ENCODE assay signal across 13 cellular contexts in genomic region chr2:127157651-127158460, GRCh38. TPM values are rescaled to one million over a fixed set of nuclear protein-coding genes. Genes with fewer than 3 reads are reported as not detected.
DNase-seq lines count a peak whose midpoint lies in the region; ATAC-seq, FAIRE-seq and TF ChIP-seq lines count a peak whose summit lies in the region.
"Had no signal": no experiment of that assay in that cellular context is flagged by ENCODE, and none has a peak within 500 bp of the region (broad histone marks: within the 10 kb centered on the region; RNA-seq: fewer than 3 reads in every experiment).

No MANE protein-coding gene starts in this region.

- CTCF ChIA-PET in K562 (lab: Yijun Ruan, JAX; ENCODE audit: low intra/inter-chr PET ratio), result no interaction called here

- no peaks in the 10 kb centered on the region for H3K4me1 ChIP-seq in K562 (replicated peaks in 1 of 2; ENCODE audit: control insufficient read depth in 2 of 2, insufficient read depth in 2 of 2, low read length in 2 of 2)

- no peak for TF ChIP-seq EP300 in K562 (IDR thresholded peaks at IDR 0.05; ENCODE audit: low read length)

- no TSS peak for BruUV-seq in K562 (replicated peaks; lab: Mats Ljungman, UMichigan)

- peak; percentile 84 for ATAC-seq in K562
- no peak for ATAC-seq in GM21390 (IDR thresholded peaks at IDR 0.05; ENCODE audit: unreplicated experiment)

- H2AFZ ChIP-seq in K562 (ENCODE audit: low read depth, low read length), result no peak overlapping the region
- H2AFZ ChIP-seq: PC-9 had no signal

- peak in 1 of 2 experiments; percentile 10; a peak in 1 of 4 replicates for TF ChIP-seq RAD21 in K562 (CRISPR knock-in tag; conservative IDR thresholded peaks at IDR 0.05 in 1 of 2, IDR thresholded peaks at IDR 0.05 in 1 of 2)

- DNase-seq in AG09319 (ENCODE audit: extremely low read depth, low read depth) (no peak), H7 (peak; percentile 89), K562 (ENCODE audit: extremely low read depth in 1 of 4, low spot score in 3 of 4) (peak in 2 of 4 experiments; percentile 22 to 41), mesenteric fat pad (ENCODE audit: low spot score) (peak; percentile 73), D341Med (ENCODE audit: low spot score) (no peak), kidney tubule cell (ENCODE audit: low spot score) (no peak), UCSD-AML1 (lab: John Stamatoyannopoulos, UW; ENCODE audit: unreplicated experiment) (no peak)
- DNase-seq: activated B cell treated with CpG ODN at 0.5 μM for 24 hours; activated naive CD8-positive, alpha-beta T cell treated with anti-CD3 and anti-CD28 coated beads, Interleukin-2, amount 10 ng/mL, durations not matched to agents 7 days and 5 days; DMS53; PC-9; tibial artery had no signal

- H3K9ac ChIP-seq in K562 (ENCODE audit: insufficient read depth in 1 of 2, low read depth in 2 of 2, low read length in 2 of 2), result no peak overlapping the region

- no peaks in the 10 kb centered on the region; the same call in 1 of the 2 replicates for H4K20me1 ChIP-seq in K562 (replicated peaks; ENCODE audit: control insufficient read depth, insufficient read depth, low read length)

- H3K9me1 ChIP-seq in K562 (ENCODE audit: control insufficient read depth, insufficient read depth, low read length), result no peaks in the 10 kb centered on the region

- POLR2A ChIA-PET in K562 (lab: Yijun Ruan, JAX), result interaction anchor here (0.6 kb wide), 1 partner anchor 52 kb away, joined by 3 read pairs; no protein-coding TSS in a partner anchor

- H3K4me2 ChIP-seq in K562 (ENCODE audit: insufficient read depth, low read length), result no peak overlapping the region
- H3K4me2 ChIP-seq: PC-9 had no signal

- no peak overlapping the region for H3K4me3 ChIP-seq in H7 (ENCODE audit: insufficient read depth, low read depth, low read length)
- no peak overlapping the region for H3K4me3 ChIP-seq in K562
- H3K4me3 ChIP-seq: PC-9, tibial artery had no signal

- TF ChIP-seq CTCF in AG09319 (IDR thresholded peaks at IDR 0.05; ENCODE audit: low read depth, low read length) (peak; percentile 2), K562 (IDR thresholded peaks at IDR 0.05 in 2 of 3, conservative IDR thresholded peaks at IDR 0.05 in 1 of 3; ENCODE audit: insufficient read depth in 2 of 3, low read depth in 1 of 3, low read length in 3 of 3) (peak; percentile 17 to 39 (median 22); a peak in 2 of 6 replicates)

- 0% methylated on average over 10 of the region's 15 CpGs for whole genome bisulfite sequencing in K562 (ENCODE audit: insufficient coverage, low coverage, missing lambda C conversion rate)

- in situ Hi-C loops in K562 (cut with MboI), result no loop called here

- FAIRE-seq in K562 (lab: Jason Lieb, UNC), result no peak

- H3K9me3 ChIP-seq in K562 (replicated peaks; ENCODE audit: control insufficient read depth, insufficient read depth, low read depth, low read length), result no peaks in the 10 kb centered on the region
- H3K9me3 ChIP-seq: tibial artery had no signal

- no peaks in the 10 kb centered on the region for H3K36me3 ChIP-seq in H7 (replicated peaks; ENCODE audit: control insufficient read depth, insufficient read depth, low read length)
- no peaks in the 10 kb centered on the region for H3K36me3 ChIP-seq in K562 (ENCODE audit: control insufficient read depth, insufficient read depth, low read length)
- H3K36me3 ChIP-seq: tibial artery had no signal

- no peak for TF ChIP-seq POLR2A in K562 (conservative IDR thresholded peaks at IDR 0.05)

- no peaks in the 10 kb centered on the region for H3K79me2 ChIP-seq in K562 (ENCODE audit: control insufficient read depth, insufficient read depth, low read length)

- H3K27ac ChIP-seq in K562 (ENCODE audit: extremely low read depth, low read depth, low read length), result no peak overlapping the region
- H3K27ac ChIP-seq: PC-9, tibial artery had no signal

- intact Hi-C loops in K562 (cut with micrococcal nuclease), result no loop called here

- no peaks in the 10 kb centered on the region for H3K27me3 ChIP-seq in H7 (ENCODE audit: control insufficient read depth, insufficient read depth, low read length)
- peaks cover 3 to 46% of the 10 kb centered on the region in 2 experiments for H3K27me3 ChIP-seq in K562 (ENCODE audit: control insufficient read depth in 2 of 2, insufficient read depth in 2 of 2, low read length in 2 of 2)
- H3K27me3 ChIP-seq: tibial artery had no signal

TF ChIP-seq in K562, 482 proteins besides CTCF, POLR2A, EP300 and RAD21:
- TF ChIP-seq E4F1 (CRISPR knock-in tag; IDR thresholded peaks at IDR 0.05; ENCODE audit: borderline replicate concordance), result no peak

RNA-seq across cellular contexts. Expression of gene BIN1, which starts 50.9 kb away (rescaled TPM):
- total RNA-seq in H7 (2014; rRNA removed; shearing (Covaris generic)), result 26.0 and 31.6 TPM in 2 replicates
- 1.2 and 1.6 TPM in 2 replicates for total RNA-seq in K562 (2011; cell fraction: chromatin; rRNA removed; ENCODE audit: low replicate concordance)
- total RNA-seq in K562 (2011; cell fraction: nucleolus; rRNA removed), result 2.5 and 3.7 TPM in 2 replicates
- 1.1 and 2.7 TPM in 2 replicates for total RNA-seq in K562 (2011; cell fraction: nucleoplasm; rRNA removed)
- total RNA-seq in K562 (2014; rRNA removed), result 2.0 and 3.2 TPM in 2 replicates
- total RNA-seq in K562 (2014; rRNA removed; fragmentation: Illumina TruSeq; extraction: Trizol), result 0.10 and 0.22 TPM in 2 replicates
- total RNA-seq in K562 (2015; rRNA removed; fragmentation: Illumina TruSeq; extraction: Trizol), result 0.62 and 0.79 TPM in 2 replicates
- 1.7 and 2.8 TPM in 2 replicates for total RNA-seq in K562 (2021)
- polyA plus RNA-seq in K562 (2011; rRNA removed), result 0.47 and 1.5 TPM in 2 replicates
- 1.5 and 2.1 TPM in 2 replicates for polyA plus RNA-seq in K562 (2011; cell fraction: cytosol; rRNA removed)
- 2.0 TPM in 2 replicates for polyA plus RNA-seq in K562 (2011; cell fraction: nucleus; rRNA removed)
- 1.5 and 2.9 TPM in 2 replicates for polyA plus RNA-seq in K562 (2012)
- 0.97 and 2.2 TPM in 2 replicates for polyA plus RNA-seq in K562 (2014; fragmentation: Illumina TruSeq; extraction: Trizol)
- under 1 TPM in 1 of 2 experiments, not detected in 1; 0.04 TPM for polyA plus RNA-seq in K562 (2014; fragmentation: Nextera tagmentation; extraction: Ambion mirVana)
- polyA plus RNA-seq in K562 (2014; rRNA removed), result 1.6 and 2.2 TPM in 2 replicates
- polyA minus RNA-seq in K562 (2011; rRNA and poly(A)+ RNA removed), result 0.32 and 0.57 TPM in 2 replicates
- 1.4 and 2.1 TPM in 2 replicates for polyA minus RNA-seq in K562 (2011; cell fraction: cytosol; rRNA and poly(A)+ RNA removed)
- 1.4 and 1.6 TPM in 2 replicates for polyA minus RNA-seq in K562 (2011; cell fraction: nucleus; rRNA and poly(A)+ RNA removed)
- 87.0 TPM for total RNA-seq in mesenteric fat pad

Comparison
In these comparisons a context has a peak if more than half of its experiments do, and no peak if none do; other contexts are left out.
1. DNase-seq: peak in H7 (single experiment) and mesenteric fat pad (single experiment); none in AG09319 (single experiment), D341Med (single experiment), kidney tubule cell (single experiment) and UCSD-AML1 (single experiment).